In the genomic region with DNA sequence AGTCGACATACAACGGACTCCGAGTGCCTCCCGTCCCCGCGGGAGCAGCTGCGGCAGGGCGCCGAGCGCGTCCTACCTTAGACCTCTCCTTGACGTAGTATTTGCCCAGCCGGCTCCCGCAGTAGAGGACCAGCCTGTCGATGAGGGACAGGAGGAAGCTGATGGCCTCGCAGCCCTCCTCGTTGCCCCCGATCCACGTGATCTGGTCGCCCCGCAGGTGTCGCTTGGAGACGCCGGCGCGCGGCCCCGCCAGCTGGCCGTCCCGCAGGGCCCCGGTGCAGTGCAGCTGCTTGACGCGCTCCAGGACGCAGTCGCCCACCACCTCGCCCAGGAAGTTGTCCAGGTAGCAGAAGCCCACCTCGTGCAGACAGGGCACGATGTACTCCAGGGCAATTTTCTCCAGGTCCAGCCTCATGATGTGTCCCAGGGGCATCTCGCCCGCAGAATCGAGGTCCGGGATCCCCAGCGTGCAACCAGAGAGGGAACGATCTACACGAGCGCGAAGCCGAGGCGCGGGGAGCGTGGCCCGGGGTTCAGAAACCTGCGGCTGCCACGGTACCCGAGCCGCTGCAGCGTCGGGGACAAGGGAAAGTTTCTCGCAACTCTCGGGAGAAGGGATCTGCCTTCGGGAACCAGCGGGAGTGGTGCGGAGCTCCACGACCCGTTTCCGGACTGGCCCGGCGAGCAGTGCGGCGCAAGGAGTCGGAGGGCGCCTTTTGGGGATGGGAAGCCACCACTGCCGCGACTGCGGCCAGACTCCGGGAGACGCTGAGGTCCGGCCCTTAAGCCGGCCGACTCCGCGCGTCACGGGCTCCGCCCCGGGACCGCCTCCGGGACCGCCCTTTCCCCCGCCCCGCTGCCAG, we compare ENCODE assay signal across 8 cellular contexts. TPM values are rescaled to one million over a fixed set of nuclear protein-coding genes. Genes with fewer than 3 reads are reported as not detected.
A peak's percentile ranks its signal among the peaks of the same experiment; 100 is the strongest.
DNase-seq lines count a peak whose midpoint lies in the region; ATAC-seq, FAIRE-seq and TF ChIP-seq lines count a peak whose summit lies in the region.

Gene EGLN3 (minus strand): TSS at position 755 of the 863 bp plus-strand sequence. CDS start 322 bp downstream, at position 433.

- peak within 1 kb of the TSS; percentile 85 for H3K4me3 Mint-ChIP-seq in activated naive CD8-positive, alpha-beta T cell
- peak within 1 kb of the TSS; percentile 93 for H3K4me3 Mint-ChIP-seq in type B pancreatic cell

- no peak within 1 kb of the TSS for H3K27ac Mint-ChIP-seq in activated naive CD8-positive, alpha-beta T cell
- peak within 1 kb of the TSS; percentile 82 for H3K27ac Mint-ChIP-seq in type B pancreatic cell

- CTCF ChIA-PET in RWPE1 (lab: Yijun Ruan, JAX) = interaction anchor here (0.6 kb wide), 1 partner anchor 229 kb away, joined by 3 read pairs; no protein-coding TSS in a partner anchor

- POLR2A ChIA-PET in RWPE1 (lab: Yijun Ruan, JAX; ENCODE audit: low non-redundant PET) = no interaction called here

- H3K27ac ChIP-seq in RWPE1 = no peak within 1 kb of the TSS

- no peaks in the 10 kb centered on the region for H3K9me3 Mint-ChIP-seq in activated naive CD8-positive, alpha-beta T cell (ENCODE audit: low read depth)
- H3K9me3 Mint-ChIP-seq in type B pancreatic cell = no peaks in the 10 kb centered on the region

- peaks cover 34% of the 10 kb centered on the region for H3K27me3 Mint-ChIP-seq in activated naive CD8-positive, alpha-beta T cell
- peaks cover 49% of the 10 kb centered on the region for H3K27me3 Mint-ChIP-seq in type B pancreatic cell

- H3K4me1 Mint-ChIP-seq in activated naive CD8-positive, alpha-beta T cell (ENCODE audit: low read depth) = peaks cover 31% of the 10 kb centered on the region
- H3K4me1 Mint-ChIP-seq in type B pancreatic cell (ENCODE audit: unreplicated experiment) = peaks cover 25% of the 10 kb centered on the region

- no peaks in the 10 kb centered on the region for H3K36me3 Mint-ChIP-seq in activated naive CD8-positive, alpha-beta T cell
- H3K36me3 Mint-ChIP-seq in type B pancreatic cell = no peaks in the 10 kb centered on the region

- DNase-seq in DMS114 treated with DMSO at 0.1 percent for 48 hours (lab: John Stamatoyannopoulos, UW; ENCODE audit: unreplicated experiment) = peak; percentile 24
- peak; percentile 83 for DNase-seq in HTR-8/SVneo (ENCODE audit: insufficient read length, low spot score)
- peak; percentile 85 for DNase-seq in RWPE1 (ENCODE audit: low spot score)
- DNase-seq in head of caudate nucleus = peak; percentile 84 to 98 (median 95)
- DNase-seq in nucleus accumbens (lab: John Stamatoyannopoulos, UW) = peak; percentile 25 to 96 (median 88)
- DNase-seq in type B pancreatic cell (ENCODE audit: extremely low spot score, unreplicated experiment) = peak; percentile 89

- intact Hi-C loops in head of caudate nucleus (cut with DNase I) = loop anchor here (5.0 to 10.0 kb wide), 3 partner anchors 64 to 144 kb away; no protein-coding TSS in a partner anchor

- FAIRE-seq in HTR-8/SVneo (lab: Jason Lieb, UNC) = no peak

- peak; percentile 89 for ATAC-seq in GM21360 (IDR thresholded peaks at IDR 0.05; ENCODE audit: unreplicated experiment)

- TF ChIP-seq CTCF in RWPE1 (conservative IDR thresholded peaks at IDR 0.05; ENCODE audit: low read depth) (no peak), type B pancreatic cell (conservative IDR thresholded peaks at IDR 0.05) (no peak)

RNA-seq across cellular contexts. Expression of gene EGLN3, which starts in this region (rescaled TPM):
- 13.2 and 13.6 TPM in 2 replicates for total RNA-seq in type B pancreatic cell (ENCODE audit: low replicate concordance)

Comparison
In these comparisons a context has a peak if more than half of its experiments do, and no peak if none do; other contexts are left out.
1. DNase-seq: peak in every context shown above with its lines; median percentile 95 in head of caudate nucleus; 89 in type B pancreatic cell; 88 in nucleus accumbens; 85 in RWPE1; 83 in HTR-8/SVneo; 24 in DMS114 treated with DMSO at 0.1 percent for 48 hours.